8 cellular contexts compared by ENCODE assay signal in the genomic region with DNA sequence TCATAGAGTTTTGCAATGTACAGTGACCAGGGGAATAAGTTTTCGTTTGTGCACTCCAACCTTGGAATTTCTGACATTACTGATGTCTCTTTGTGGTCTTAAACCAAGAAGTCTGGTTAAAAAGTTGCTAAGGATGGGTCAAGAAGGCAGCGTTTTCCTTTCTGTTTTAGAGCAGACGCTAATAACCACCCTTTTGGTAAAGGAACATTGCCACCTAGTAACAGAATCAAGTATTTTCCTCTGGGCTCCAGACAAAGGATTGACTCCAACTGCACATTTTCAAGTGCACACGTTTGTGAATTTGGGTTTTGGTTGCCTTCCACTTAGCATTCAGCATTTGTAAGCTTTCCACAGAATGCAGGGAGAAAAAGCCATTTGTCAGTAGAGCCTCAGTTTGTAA. TPM values are rescaled to one million over a fixed set of nuclear protein-coding genes. Genes with fewer than 3 reads are reported as not detected.
DNase-seq lines count a peak whose midpoint lies in the region; ATAC-seq, FAIRE-seq and TF ChIP-seq lines count a peak whose summit lies in the region.

No MANE protein-coding gene starts in this region.

- intact Hi-C loops in OCI-LY7 (cut with micrococcal nuclease; ENCODE audit: unreplicated experiment) (loop anchor here (1.0 kb wide), 1 partner anchor 236 kb away; no protein-coding TSS in a partner anchor), PC-9 (cut with micrococcal nuclease; ENCODE audit: unreplicated experiment) (no loop called here)

- H3K27me3 ChIP-seq in PC-9 (ENCODE audit: insufficient read depth, low read depth): no peaks in the 10 kb centered on the region

- no peak for ATAC-seq in HG03460 (IDR thresholded peaks at IDR 0.05; ENCODE audit: unreplicated experiment)

- no peak overlapping the region for H3K4me3 ChIP-seq in OCI-LY7 (ENCODE audit: low read depth, low read length, poor library complexity, severe bottlenecking)
- no peak overlapping the region for H3K4me3 ChIP-seq in fibroblast of villous mesenchyme (ENCODE audit: low read depth, low read length)
- H3K4me3 ChIP-seq in PC-9: no peak overlapping the region

- H4K20me1 ChIP-seq in OCI-LY7 (ENCODE audit: insufficient read depth, low read length): no peaks in the 10 kb centered on the region
- H4K20me1 ChIP-seq in PC-9 (ENCODE audit: insufficient read depth): no peaks in the 10 kb centered on the region

- H3K4me2 ChIP-seq in OCI-LY7 (ENCODE audit: low read length) (no peak overlapping the region), PC-9 (no peak overlapping the region)

- H3K36me3 ChIP-seq in OCI-LY7 (ENCODE audit: insufficient read depth, low read length): no peaks in the 10 kb centered on the region
- H3K36me3 ChIP-seq in PC-9 (ENCODE audit: low read depth): no peaks in the 10 kb centered on the region

- H3K9me2 ChIP-seq in OCI-LY7 (ENCODE audit: insufficient read depth, low read length) (no peaks in the 10 kb centered on the region), PC-9 (ENCODE audit: insufficient read depth) (no peaks in the 10 kb centered on the region)

- H3K4me1 ChIP-seq in OCI-LY7 (ENCODE audit: insufficient read depth, low read length, poor library complexity, severe bottlenecking) (peaks cover 55% of the 10 kb centered on the region), PC-9 (replicated peaks; ENCODE audit: insufficient read depth) (no peaks in the 10 kb centered on the region)

- peak; percentile 35 for DNase-seq in A172 (ENCODE audit: low spot score)
- no peak for DNase-seq in GM18507 (ENCODE audit: extremely low spot score, insufficient read length, low read depth)
- peak; percentile 57 for DNase-seq in OCI-LY7 (ENCODE audit: low spot score)
- peak; percentile 23 for DNase-seq in fibroblast of villous mesenchyme (ENCODE audit: low read depth)
- peak in 12 of 49 donors; percentile 1 to 62 (median 19) for DNase-seq in substantia nigra (lab: John Stamatoyannopoulos, UW)
- DNase-seq in PC-9: no peak
- DNase-seq in DMS79 (lab: John Stamatoyannopoulos, UW): no peak

- CTCF ChIA-PET in OCI-LY7 (lab: Charles Lee; ENCODE audit: unreplicated experiment): no interaction called here
- CTCF ChIA-PET in PC-9 (lab: Charles Lee): no interaction called here

- H3F3A ChIP-seq in PC-9 (ENCODE audit: insufficient read depth, low read depth): no peaks in the 10 kb centered on the region

- H3K79me2 ChIP-seq in OCI-LY7 (ENCODE audit: insufficient read depth, low read depth, low read length) (no peaks in the 10 kb centered on the region), PC-9 (ENCODE audit: low read depth) (no peaks in the 10 kb centered on the region)

- H3K9me3 ChIP-seq in OCI-LY7 (ENCODE audit: low read length) (no peaks in the 10 kb centered on the region), PC-9 (ENCODE audit: insufficient read depth, low read depth) (no peaks in the 10 kb centered on the region)

- H2AFZ ChIP-seq in OCI-LY7 (ENCODE audit: low read length): peak overlapping the region; percentile 34; the same call in 1 of the 2 replicates
- H2AFZ ChIP-seq in PC-9: no peak overlapping the region

- peak; percentile 67 for FAIRE-seq in GM18507 (lab: Jason Lieb, UNC)

- BruUV-seq in OCI-LY7 (replicated peaks; lab: Mats Ljungman, UMichigan) (no TSS peak), PC-9 (replicated peaks; lab: Mats Ljungman, UMichigan) (no TSS peak)

- POLR2A ChIA-PET in OCI-LY7 (lab: Charles Lee) (interaction anchor here (2.0 kb wide), 1 partner anchor 14 kb away, joined by 6 read pairs; no protein-coding TSS in a partner anchor), PC-9 (lab: Charles Lee; ENCODE audit: unreplicated experiment) (no interaction called here)

- no peak overlapping the region for H3K27ac ChIP-seq in OCI-LY7 (ENCODE audit: low read depth, low read length, poor library complexity, severe bottlenecking)
- H3K27ac ChIP-seq in substantia nigra (ENCODE audit: low read depth, low read length, poor library complexity, severe bottlenecking): peak overlapping the region; percentile 76
- H3K27ac ChIP-seq in PC-9: no peak overlapping the region

- TF ChIP-seq CTCF in OCI-LY7 (conservative IDR thresholded peaks at IDR 0.05; ENCODE audit: low read length) (peak; percentile 81), fibroblast of villous mesenchyme (IDR thresholded peaks at IDR 0.05; ENCODE audit: insufficient read depth, low read depth, low read length) (peak; percentile 27), PC-9 (conservative IDR thresholded peaks at IDR 0.05) (no peak; the same call in 1 of the 2 replicates)

RNA-seq across cellular contexts. Expression of a gene that starts 22.2 kb away (rescaled TPM):
- 57.7 and 63.7 TPM in 2 replicates for total RNA-seq in A172 (2014; rRNA removed; shearing (Covaris generic))
- 59.3 and 65.1 TPM in 2 replicates for total RNA-seq in OCI-LY7 (2014; rRNA removed; shearing (Covaris generic))
- total RNA-seq in OCI-LY7 (2022): 49.5 and 58.0 TPM in 2 replicates
- total RNA-seq in fibroblast of villous mesenchyme: 20.0 and 27.6 TPM in 2 replicates
- total RNA-seq in PC-9 (2021): 37.8 and 38.3 TPM in 2 replicates

Comparison
In these comparisons a context has a peak if more than half of its experiments do, and no peak if none do; other contexts are left out.
1. DNase-seq: peak in A172 (single experiment), OCI-LY7 (single experiment) and fibroblast of villous mesenchyme (single experiment); none in GM18507 (single experiment), PC-9 (0 of 2) and DMS79 (single experiment).